ENCODE assay signal across 1 cellular context in the genomic region with DNA sequence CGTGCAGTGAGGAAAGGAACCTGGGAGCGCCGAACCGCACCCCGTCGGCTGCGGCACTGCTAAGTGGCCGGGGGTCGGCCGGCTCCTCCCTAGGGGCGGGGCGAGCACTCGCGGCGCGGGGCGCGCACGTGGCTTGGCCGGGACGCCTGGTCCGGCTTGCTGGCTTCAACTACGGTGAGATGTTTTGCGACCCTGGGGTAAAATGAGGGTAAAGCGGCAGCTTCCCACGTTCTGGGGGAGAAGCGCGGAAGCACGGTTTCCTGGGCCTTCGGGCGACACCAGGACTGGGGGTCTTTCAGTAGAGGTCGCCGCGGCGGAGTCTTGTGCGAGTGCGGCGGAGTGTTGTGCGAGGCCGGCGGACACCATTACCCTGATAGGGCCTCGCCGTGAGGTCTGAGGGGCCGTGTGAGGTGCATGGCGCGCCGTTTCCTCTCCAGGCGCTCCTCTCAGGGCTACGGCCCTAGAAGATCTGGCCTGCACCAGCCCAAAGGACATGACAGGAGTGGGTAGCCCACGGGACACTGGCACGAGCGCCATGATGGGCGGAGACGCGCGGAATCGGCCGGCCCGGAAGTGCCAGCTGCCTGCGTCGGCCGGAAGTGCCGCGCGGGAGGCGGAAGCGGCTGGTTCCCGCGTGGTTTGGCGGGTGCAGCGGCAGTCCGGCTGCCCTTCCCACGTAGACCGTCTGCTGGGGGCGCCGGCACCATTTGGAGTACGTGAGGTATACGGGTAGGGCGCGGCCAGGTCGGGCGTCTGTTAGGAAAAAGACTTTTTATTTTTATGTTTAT.
TF ChIP-seq lines count a peak whose summit lies in the region.

A gene with protein sequence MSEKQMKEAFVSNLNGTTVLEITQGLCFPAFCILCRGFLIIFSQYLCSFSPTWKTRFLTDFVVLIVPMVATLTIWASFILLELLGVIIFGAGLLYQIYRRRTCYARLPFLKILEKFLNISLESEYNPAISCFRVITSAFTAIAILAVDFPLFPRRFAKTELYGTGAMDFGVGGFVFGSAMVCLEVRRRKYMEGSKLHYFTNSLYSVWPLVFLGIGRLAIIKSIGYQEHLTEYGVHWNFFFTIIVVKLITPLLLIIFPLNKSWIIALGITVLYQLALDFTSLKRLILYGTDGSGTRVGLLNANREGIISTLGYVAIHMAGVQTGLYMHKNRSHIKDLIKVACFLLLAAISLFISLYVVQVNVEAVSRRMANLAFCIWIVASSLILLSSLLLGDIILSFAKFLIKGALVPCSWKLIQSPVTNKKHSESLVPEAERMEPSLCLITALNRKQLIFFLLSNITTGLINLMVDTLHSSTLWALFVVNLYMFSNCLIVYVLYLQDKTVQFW (plus strand): TSS at position 107 of the 788 bp plus-strand sequence. CDS start 2,115 bp downstream, outside the sequence.

TF ChIP-seq in HCT116, 20 proteins besides CTCF, POLR2A, EP300 and RAD21 (continued from another document):
- TF ChIP-seq, protein P1, sequence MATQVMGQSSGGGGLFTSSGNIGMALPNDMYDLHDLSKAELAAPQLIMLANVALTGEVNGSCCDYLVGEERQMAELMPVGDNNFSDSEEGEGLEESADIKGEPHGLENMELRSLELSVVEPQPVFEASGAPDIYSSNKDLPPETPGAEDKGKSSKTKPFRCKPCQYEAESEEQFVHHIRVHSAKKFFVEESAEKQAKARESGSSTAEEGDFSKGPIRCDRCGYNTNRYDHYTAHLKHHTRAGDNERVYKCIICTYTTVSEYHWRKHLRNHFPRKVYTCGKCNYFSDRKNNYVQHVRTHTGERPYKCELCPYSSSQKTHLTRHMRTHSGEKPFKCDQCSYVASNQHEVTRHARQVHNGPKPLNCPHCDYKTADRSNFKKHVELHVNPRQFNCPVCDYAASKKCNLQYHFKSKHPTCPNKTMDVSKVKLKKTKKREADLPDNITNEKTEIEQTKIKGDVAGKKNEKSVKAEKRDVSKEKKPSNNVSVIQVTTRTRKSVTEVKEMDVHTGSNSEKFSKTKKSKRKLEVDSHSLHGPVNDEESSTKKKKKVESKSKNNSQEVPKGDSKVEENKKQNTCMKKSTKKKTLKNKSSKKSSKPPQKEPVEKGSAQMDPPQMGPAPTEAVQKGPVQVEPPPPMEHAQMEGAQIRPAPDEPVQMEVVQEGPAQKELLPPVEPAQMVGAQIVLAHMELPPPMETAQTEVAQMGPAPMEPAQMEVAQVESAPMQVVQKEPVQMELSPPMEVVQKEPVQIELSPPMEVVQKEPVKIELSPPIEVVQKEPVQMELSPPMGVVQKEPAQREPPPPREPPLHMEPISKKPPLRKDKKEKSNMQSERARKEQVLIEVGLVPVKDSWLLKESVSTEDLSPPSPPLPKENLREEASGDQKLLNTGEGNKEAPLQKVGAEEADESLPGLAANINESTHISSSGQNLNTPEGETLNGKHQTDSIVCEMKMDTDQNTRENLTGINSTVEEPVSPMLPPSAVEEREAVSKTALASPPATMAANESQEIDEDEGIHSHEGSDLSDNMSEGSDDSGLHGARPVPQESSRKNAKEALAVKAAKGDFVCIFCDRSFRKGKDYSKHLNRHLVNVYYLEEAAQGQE (IDR thresholded peaks at IDR 0.05; ENCODE audit: low read depth), result no peak
- peak; percentile 97 for TF ChIP-seq POLR2AphosphoS5 (IDR thresholded peaks at IDR 0.05; ENCODE audit: low read depth, low read length)
- 0 out of 2 replicates have a peak, but pooled peaks have one; percentile 44 for TF ChIP-seq SP1 (IDR thresholded peaks at IDR 0.05; ENCODE audit: low read depth)
- no peak for TF ChIP-seq EZH2phosphoT487 (IDR thresholded peaks at IDR 0.05; ENCODE audit: borderline replicate concordance)
- TF ChIP-seq ZFX (IDR thresholded peaks at IDR 0.05), result peak; percentile 67
- peak; percentile 95 for TF ChIP-seq ELF1 (IDR thresholded peaks at IDR 0.05; ENCODE audit: borderline replicate concordance, low read depth)
- no peak for TF ChIP-seq ZNF274 (IDR thresholded peaks at IDR 0.05; ENCODE audit: low read depth, low read length)
- TF ChIP-seq, protein P2, sequence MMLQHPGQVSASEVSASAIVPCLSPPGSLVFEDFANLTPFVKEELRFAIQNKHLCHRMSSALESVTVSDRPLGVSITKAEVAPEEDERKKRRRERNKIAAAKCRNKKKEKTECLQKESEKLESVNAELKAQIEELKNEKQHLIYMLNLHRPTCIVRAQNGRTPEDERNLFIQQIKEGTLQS (IDR thresholded peaks at IDR 0.05), result no peak
